Comparison of ENCODE assay signal across 9 cellular contexts in genomic region chr17:17141860-17142552, GRCh38.
DNase-seq lines count a peak whose midpoint lies in the region; ATAC-seq and TF ChIP-seq lines count a peak whose summit lies in the region.
"Had no signal": no experiment of that assay in that cellular context is flagged by ENCODE, and none has a peak within 500 bp of the region (broad histone marks: within the 10 kb centered on the region; RNA-seq: fewer than 3 reads in every experiment).

No MANE protein-coding gene starts in this region.

- H3K9me3 ChIP-seq in colonic mucosa = no peaks in the 10 kb centered on the region
- H3K9me3 ChIP-seq in right lobe of liver = no peaks in the 10 kb centered on the region

- no peak overlapping the region for H3K27ac ChIP-seq in HL-60 (replicated peaks)
- no peak overlapping the region for H3K27ac ChIP-seq in colonic mucosa
- no peak overlapping the region for H3K27ac ChIP-seq in right lobe of liver

- H3K27me3 ChIP-seq in BJ (ENCODE audit: control insufficient read depth, insufficient read depth, low read length) (no peaks in the 10 kb centered on the region), HL-60 (ENCODE audit: insufficient read depth, poor library complexity, severe bottlenecking) (no peaks in the 10 kb centered on the region), colonic mucosa (no peaks in the 10 kb centered on the region), right lobe of liver (no peaks in the 10 kb centered on the region)

- POLR2A ChIA-PET in BJ (lab: Charles Lee) = no interaction called here

- no peak for TF ChIP-seq POLR2A in right lobe of liver (IDR thresholded peaks at IDR 0.05)

- CTCF ChIA-PET in BJ (lab: Yijun Ruan, JAX) = interaction anchor here (0.7 to 2.2 kb wide), 24 partner anchors 9 to 213 kb away, joined by 3 to 11 read pairs (median 4); no protein-coding TSS in a partner anchor

- H3K9ac ChIP-seq in colonic mucosa (ENCODE audit: low read depth in 2 of 2, low read length in 2 of 2) = no peak overlapping the region

- H3K27me3 Mint-ChIP-seq in stimulated activated naive CD8-positive, alpha-beta T cell treated with anti-CD3 and anti-CD28 coated beads, Interleukin-15, Interleukin-2, amounts not matched to agents 100 ng/mL and 50 ng/mL, for 24 hours = no peaks in the 10 kb centered on the region

- H3K36me3 Mint-ChIP-seq in stimulated activated naive CD8-positive, alpha-beta T cell treated with anti-CD3 and anti-CD28 coated beads, Interleukin-15, Interleukin-2, amounts not matched to agents 100 ng/mL and 50 ng/mL, for 24 hours (ENCODE audit: low read depth) = peaks cover 16% of the 10 kb centered on the region

- H3K4me1 ChIP-seq in colonic mucosa = no peaks in the 10 kb centered on the region
- no peaks in the 10 kb centered on the region for H3K4me1 ChIP-seq in right lobe of liver

- H3K36me3 ChIP-seq in BJ (ENCODE audit: control insufficient read depth, insufficient read depth, low read length) (peaks cover 58% of the 10 kb centered on the region), colonic mucosa (peaks cover 14% of the 10 kb centered on the region), right lobe of liver (peaks cover 0 to 72% (median 17%) of the 10 kb centered on the region in 4 donors)

- ATAC-seq in right lobe of liver (peak in 2 of 4 donors; percentile 35 to 51), HG03135 (IDR thresholded peaks at IDR 0.05; ENCODE audit: unreplicated experiment) (no peak), GM21529 (IDR thresholded peaks at IDR 0.05; ENCODE audit: unreplicated experiment) (no peak)

- peaks cover 3% of the 10 kb centered on the region for H3K4me1 Mint-ChIP-seq in stimulated activated naive CD8-positive, alpha-beta T cell treated with anti-CD3 and anti-CD28 coated beads, Interleukin-15, Interleukin-2, amounts not matched to agents 100 ng/mL and 50 ng/mL, for 24 hours (ENCODE audit: low read depth)

- no peak overlapping the region for H3K4me3 ChIP-seq in BJ (ENCODE audit: low read depth, low read length)
- H3K4me3 ChIP-seq in HL-60 (replicated peaks; ENCODE audit: insufficient read depth, low read length) = no peak overlapping the region
- no peak overlapping the region for H3K4me3 ChIP-seq in colonic mucosa
- no peak overlapping the region for H3K4me3 ChIP-seq in right lobe of liver
- H3K4me3 ChIP-seq: skin epidermis had no signal

- peak overlapping the region; percentile 60 for H3K27ac Mint-ChIP-seq in stimulated activated naive CD8-positive, alpha-beta T cell treated with anti-CD3 and anti-CD28 coated beads, Interleukin-15, Interleukin-2, amounts not matched to agents 100 ng/mL and 50 ng/mL, for 24 hours

- H3K4me3 Mint-ChIP-seq in stimulated activated naive CD8-positive, alpha-beta T cell treated with anti-CD3 and anti-CD28 coated beads, Interleukin-15, Interleukin-2, amounts not matched to agents 100 ng/mL and 50 ng/mL, for 24 hours = no peak overlapping the region

- intact Hi-C loops in colonic mucosa (cut with DNase I) (no loop called here), right lobe of liver (cut with DNase I) (no loop called here)

- DNase-seq in BJ (ENCODE audit: low read depth) (no peak), HL-60 (ENCODE audit: low read depth in 1 of 2, low spot score in 1 of 2) (no peak), colonic mucosa (no peak), right lobe of liver (peak in 1 of 3 donors; percentile 55)
- peak; percentile 26 to 28 for DNase-seq in activated CD4-positive, alpha-beta T cell treated with anti-CD3 and anti-CD28 coated beads for 24 hours (ENCODE audit: low read depth in 2 of 2)

- 61% methylated on average over 13 of the region's 23 CpGs for WGBS in right lobe of liver (ENCODE audit: insufficient coverage, low coverage, low lambda C conversion rate, missing lambda C conversion rate)

- no peaks in the 10 kb centered on the region for H3K9me3 Mint-ChIP-seq in stimulated activated naive CD8-positive, alpha-beta T cell treated with anti-CD3 and anti-CD28 coated beads, Interleukin-15, Interleukin-2, amounts not matched to agents 100 ng/mL and 50 ng/mL, for 24 hours

- TF ChIP-seq CTCF in BJ (IDR thresholded peaks at IDR 0.05; ENCODE audit: insufficient read depth, low read depth, low read length) (peak; percentile 91), HL-60 (IDR thresholded peaks at IDR 0.05; ENCODE audit: insufficient read depth, low read length) (peak; percentile 13), colonic mucosa (IDR thresholded peaks at IDR 0.05) (peak; percentile 38), right lobe of liver (IDR thresholded peaks at IDR 0.05) (peak; percentile 46 to 64 (median 56))

Comparison
In these comparisons a context has a peak if more than half of its experiments do, and no peak if none do; other contexts are left out.
1. DNase-seq: peak in activated CD4-positive, alpha-beta T cell treated with anti-CD3 and anti-CD28 coated beads for 24 hours (2 of 2); none in BJ (single experiment), HL-60 (0 of 2) and colonic mucosa (single experiment).
2. CTCF ChIP-seq: peak in every context shown above with its lines; median percentile 91 in BJ; 56 in right lobe of liver; 38 in colonic mucosa; 13 in HL-60.